ENCODE assay signal across 8 cellular contexts in the genomic region with DNA sequence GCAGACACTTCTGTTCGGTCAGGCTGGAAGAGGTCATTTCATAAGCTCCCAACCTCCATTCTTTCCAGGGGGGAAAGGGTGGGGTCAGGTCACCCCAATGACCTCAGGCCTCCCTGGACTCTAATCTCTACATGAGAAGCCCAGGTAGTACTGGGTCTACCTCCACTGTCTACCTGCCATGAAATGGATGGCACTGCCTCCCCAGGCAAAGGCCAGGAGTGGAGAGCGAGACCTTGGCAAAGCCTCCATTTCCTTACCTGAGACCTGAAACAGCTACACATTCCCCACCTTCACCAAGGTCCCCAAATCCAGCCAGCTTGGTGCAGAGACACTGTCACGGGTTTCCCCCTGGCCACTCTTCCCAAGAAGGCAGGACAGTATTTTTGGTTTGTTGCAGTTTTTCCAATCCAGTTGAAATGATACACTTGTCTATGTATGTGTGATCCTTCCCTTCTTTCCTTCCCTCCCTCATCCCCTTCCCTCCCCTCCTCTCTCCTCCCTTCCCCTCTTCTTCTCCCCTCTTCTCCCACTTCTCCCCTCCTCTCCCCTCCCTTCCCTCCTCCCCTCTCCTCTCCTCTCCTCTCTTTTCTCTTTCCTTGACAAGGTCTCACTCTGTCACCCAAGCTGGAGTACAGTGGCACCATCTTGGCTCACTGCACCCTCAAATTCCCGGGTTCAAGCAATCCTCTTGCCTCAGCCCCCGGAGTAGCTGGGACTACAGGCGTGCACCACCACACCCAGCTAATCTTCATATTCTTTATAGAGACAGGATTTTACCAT. TPM values are rescaled to one million over a fixed set of nuclear protein-coding genes. Genes with fewer than 3 reads are reported as not detected.
A peak's percentile ranks its signal among the peaks of the same experiment; 100 is the strongest.
DNase-seq lines count a peak whose midpoint lies in the region; ATAC-seq and TF ChIP-seq lines count a peak whose summit lies in the region.

No MANE protein-coding gene starts in this region.

- no peak for TF ChIP-seq POLR2A in ovary (IDR thresholded peaks at IDR 0.05)

- peaks cover 97% of the 10 kb centered on the region for H3K4me1 ChIP-seq in CD4-positive, alpha-beta memory T cell (ENCODE audit: insufficient read depth, low read length)
- H3K4me1 ChIP-seq in ovary (ENCODE audit: insufficient read depth), result peaks cover 43% of the 10 kb centered on the region

- TF ChIP-seq CTCF in ovary (IDR thresholded peaks at IDR 0.05), result no peak

- peak overlapping the region; percentile 61 to 93 (median 84) for H3K4me3 Mint-ChIP-seq in CD4-positive, alpha-beta memory T cell
- peak overlapping the region; percentile 49 to 91 (median 77) for H3K4me3 Mint-ChIP-seq in IgD-negative memory B cell

- no peaks in the 10 kb centered on the region for H3K36me3 ChIP-seq in CD4-positive, alpha-beta memory T cell (ENCODE audit: insufficient read depth, low read length)
- no peaks in the 10 kb centered on the region for H3K36me3 ChIP-seq in ovary

- peak overlapping the region; percentile 91 to 99 (median 98) for H3K27ac Mint-ChIP-seq in CD4-positive, alpha-beta memory T cell
- peak overlapping the region; percentile 87 to 98 (median 96) for H3K27ac Mint-ChIP-seq in IgD-negative memory B cell

- no peak for TF ChIP-seq EP300 in ovary (IDR thresholded peaks at IDR 0.05)

- H3K4me1 Mint-ChIP-seq in CD4-positive, alpha-beta memory T cell, result peaks cover 75 to 96% (median 87%) of the 10 kb centered on the region in 4 donors
- peaks cover 60 to 78% (median 77%) of the 10 kb centered on the region in 3 donors for H3K4me1 Mint-ChIP-seq in IgD-negative memory B cell

- peak overlapping the region; percentile 27 for H3K4me3 ChIP-seq in CD4-positive, alpha-beta memory T cell (ENCODE audit: low read length in 2 of 2)
- no peak overlapping the region for H3K4me3 ChIP-seq in ovary

- ATAC-seq in HG02588 (IDR thresholded peaks at IDR 0.05; ENCODE audit: unreplicated experiment), result no peak

- peaks cover 0 to 2% of the 10 kb centered on the region in 2 donors for H3K36me3 Mint-ChIP-seq in CD4-positive, alpha-beta memory T cell
- H3K36me3 Mint-ChIP-seq in IgD-negative memory B cell, result no peaks in the 10 kb centered on the region

- H3K27ac ChIP-seq in CD4-positive, alpha-beta memory T cell (ENCODE audit: low read depth, low read length), result peak overlapping the region; percentile 70
- peak overlapping the region; percentile 8 for H3K27ac ChIP-seq in caudate nucleus (ENCODE audit: low read depth, low read length)
- peak overlapping the region; percentile 14 to 49 for H3K27ac ChIP-seq in ovary

- CTCF ChIA-PET in CD4-positive, alpha-beta memory T cell (lab: Charles Lee; ENCODE audit: partially characterized antibody), result interaction anchor here (1.0 to 9.5 kb wide), 6 partner anchors 12 to 48 kb away, joined by 4 to 320 read pairs (median 131); partner anchors contain the start of gene BTG2

- H3K27me3 ChIP-seq in CD4-positive, alpha-beta memory T cell (ENCODE audit: insufficient read depth, low read length), result no peaks in the 10 kb centered on the region
- no peaks in the 10 kb centered on the region for H3K27me3 ChIP-seq in ovary

- no peaks in the 10 kb centered on the region for H3K9me3 Mint-ChIP-seq in CD4-positive, alpha-beta memory T cell
- no peaks in the 10 kb centered on the region for H3K9me3 Mint-ChIP-seq in IgD-negative memory B cell

- peak in 1 of 5 donors; percentile 3 for DNase-seq in CD4-positive, alpha-beta memory T cell
- DNase-seq in caudate nucleus (lab: John Stamatoyannopoulos, UW) (no peak), ovary (no peak), GM03348 (ENCODE audit: low spot score) (no peak), COR-L47 (lab: John Stamatoyannopoulos, UW) (no peak), NAMALWA (ENCODE audit: low spot score) (no peak)

- POLR2A ChIA-PET in CD4-positive, alpha-beta memory T cell (lab: Charles Lee; ENCODE audit: partially characterized antibody), result interaction anchor here (0.6 to 9.5 kb wide), 16 partner anchors 8 to 1195 kb away, joined by 3 to 1407 read pairs (median 6); partner anchors contain the start of genes ATP2B4, BTG2, LAX1 and MDM4

- intact Hi-C loops in CD4-positive, alpha-beta memory T cell (cut with micrococcal nuclease), result loop anchor here (1.0 to 5.0 kb wide), 2 partner anchors 16 to 306 kb away; partner anchors contain the start of genes ATP2B4 and BTG2
- intact Hi-C loops in ovary (cut with DNase I), result no loop called here

- no peaks in the 10 kb centered on the region for H3K9me3 ChIP-seq in CD4-positive, alpha-beta memory T cell (ENCODE audit: control insufficient read depth in 1 of 2, low read length in 2 of 2)
- H3K9me3 ChIP-seq in ovary, result no peaks in the 10 kb centered on the region

- 75 to 78% (median 76%) methylated on average over 6 of the region's 6 CpGs for WGBS in ovary, 3 donors

- no peaks in the 10 kb centered on the region for H3K27me3 Mint-ChIP-seq in CD4-positive, alpha-beta memory T cell
- no peaks in the 10 kb centered on the region for H3K27me3 Mint-ChIP-seq in IgD-negative memory B cell

RNA-seq across cellular contexts. Expression of gene BTG2, which starts 16.1 kb away (rescaled TPM):
- 100 to 1,000 TPM; 197 to 201 TPM for total RNA-seq in CD4-positive, alpha-beta memory T cell
- polyA plus RNA-seq in CD4-positive, alpha-beta memory T cell, result 100 to 1,000 TPM; 123 to 288 TPM
- polyA plus RNA-seq in IgD-negative memory B cell (202 TPM), ovary (100 to 1,000 TPM; 113 to 167 TPM)
- 100 to 1,000 TPM; 124 to 395 (median 220) TPM for total RNA-seq in ovary

RNA-seq across cellular contexts. Expression of gene FMOD, which starts 29.5 kb away (rescaled TPM):
- not detected for total RNA-seq in CD4-positive, alpha-beta memory T cell
- polyA plus RNA-seq in CD4-positive, alpha-beta memory T cell, result not detected
- polyA plus RNA-seq in IgD-negative memory B cell, result 0.28 TPM
- total RNA-seq in ovary, result 100 to 1,000 TPM; 110 to 158 (median 137) TPM
- polyA plus RNA-seq in ovary, result 100 to 1,000 TPM; 116 to 175 TPM

Comparison
In these comparisons a context has a peak if more than half of its experiments do, and no peak if none do; other contexts are left out.
1. H3K27ac ChIP-seq: peak in every context shown above with its lines; median percentile 70 in CD4-positive, alpha-beta memory T cell; 32 in ovary; 8 in caudate nucleus.
2. RNA of gene FMOD, which starts 29.5 kb away (polyA plus RNA-seq): 116 to 175 TPM in ovary; 0.28 TPM in IgD-negative memory B cell (single experiment) and not detected in CD4-positive, alpha-beta memory T cell; every median in the first group is over 10 times any median in the second.